In the genomic region with DNA sequence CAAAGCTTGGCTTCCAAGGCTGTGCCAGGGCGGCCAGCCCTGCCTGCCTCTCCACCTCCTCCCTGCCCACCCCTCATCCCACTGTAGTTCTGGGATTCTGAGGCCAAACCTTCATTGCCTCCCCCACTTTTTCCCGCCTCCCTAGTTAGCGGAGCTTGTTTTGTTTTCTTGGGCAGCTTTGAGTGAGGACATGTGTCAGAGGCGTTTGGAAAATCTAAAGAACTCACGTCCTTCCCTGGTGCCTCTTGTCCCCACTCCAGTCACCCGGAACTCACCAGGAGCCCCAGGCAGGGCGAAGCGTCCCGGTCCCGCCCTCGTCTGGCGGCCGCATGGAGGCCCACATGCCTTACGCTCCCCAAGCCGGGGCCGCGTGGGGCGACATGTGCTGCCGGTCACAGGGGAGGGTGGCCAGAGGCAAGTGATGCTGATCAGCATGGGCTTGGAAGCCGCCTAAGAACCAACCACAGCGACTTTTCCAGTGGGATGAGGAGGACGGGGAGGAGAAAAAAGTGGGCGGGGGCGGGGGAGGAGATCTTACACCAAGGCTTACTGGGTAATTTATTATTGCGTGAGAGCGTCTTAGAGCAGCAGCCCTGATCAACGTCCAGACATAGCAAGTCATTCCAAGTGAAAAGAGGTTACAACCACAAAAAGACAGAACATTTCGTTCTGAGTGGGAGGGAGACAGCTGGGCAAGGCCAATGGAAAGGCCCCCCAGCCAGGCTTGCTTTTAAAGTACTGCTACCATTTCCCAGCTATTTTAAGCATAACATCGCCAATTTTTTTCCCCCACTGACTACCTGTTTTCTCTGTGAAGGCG, we compare ENCODE assay signal across 8 cellular contexts. TPM values are rescaled to one million over a fixed set of nuclear protein-coding genes. Genes with fewer than 3 reads are reported as not detected.
DNase-seq lines count a peak whose midpoint lies in the region; ATAC-seq and TF ChIP-seq lines count a peak whose summit lies in the region.

No MANE protein-coding gene starts in this region.

- intact Hi-C loops in left cardiac atrium (cut with DNase I): loop anchor here in 1 of 2 donors (5.0 kb wide), 1 partner anchor 36 kb away; no protein-coding TSS in a partner anchor

- peak; percentile 85 for DNase-seq in ELR (ENCODE audit: low read depth)
- DNase-seq in HS-27A (ENCODE audit: low read depth): peak; percentile 66
- DNase-seq in SKM-1 treated with dmso at 0.1 percent for 144 hours (lab: John Stamatoyannopoulos, UW; ENCODE audit: unreplicated experiment): peak; percentile 65
- peak; percentile 71 for DNase-seq in amniotic stem cell (lab: John Stamatoyannopoulos, UW)
- DNase-seq in left cardiac atrium: peak; percentile 90
- peak; percentile 95 for DNase-seq in renal cortical epithelial cell (ENCODE audit: low read depth)
- DNase-seq in GM10266 (ENCODE audit: extremely low spot score): no peak
- DNase-seq in NCI-H774 (lab: John Stamatoyannopoulos, UW): no peak

- peak; percentile 66 to 71 for ATAC-seq in left cardiac atrium

- TF ChIP-seq CTCF in GM10266 (IDR thresholded peaks at IDR 0.05; ENCODE audit: control insufficient read depth, insufficient read depth, low read depth, missing control alignments): no peak

RNA-seq across cellular contexts. Expression of a gene that starts 48.5 kb away (rescaled TPM):
- total RNA-seq in left cardiac atrium (10 to 100 TPM; 24.3 to 29.1 TPM), renal cortical epithelial cell (74.9 and 89.8 TPM in 2 replicates)

Comparison
In these comparisons a context has a peak if more than half of its experiments do, and no peak if none do; other contexts are left out.
1. DNase-seq: peak in ELR (single experiment), HS-27A (single experiment), SKM-1 treated with dmso at 0.1 percent for 144 hours (single experiment), amniotic stem cell (single experiment), left cardiac atrium (single experiment) and renal cortical epithelial cell (single experiment); none in GM10266 (single experiment) and NCI-H774 (single experiment).